In the genomic region with DNA sequence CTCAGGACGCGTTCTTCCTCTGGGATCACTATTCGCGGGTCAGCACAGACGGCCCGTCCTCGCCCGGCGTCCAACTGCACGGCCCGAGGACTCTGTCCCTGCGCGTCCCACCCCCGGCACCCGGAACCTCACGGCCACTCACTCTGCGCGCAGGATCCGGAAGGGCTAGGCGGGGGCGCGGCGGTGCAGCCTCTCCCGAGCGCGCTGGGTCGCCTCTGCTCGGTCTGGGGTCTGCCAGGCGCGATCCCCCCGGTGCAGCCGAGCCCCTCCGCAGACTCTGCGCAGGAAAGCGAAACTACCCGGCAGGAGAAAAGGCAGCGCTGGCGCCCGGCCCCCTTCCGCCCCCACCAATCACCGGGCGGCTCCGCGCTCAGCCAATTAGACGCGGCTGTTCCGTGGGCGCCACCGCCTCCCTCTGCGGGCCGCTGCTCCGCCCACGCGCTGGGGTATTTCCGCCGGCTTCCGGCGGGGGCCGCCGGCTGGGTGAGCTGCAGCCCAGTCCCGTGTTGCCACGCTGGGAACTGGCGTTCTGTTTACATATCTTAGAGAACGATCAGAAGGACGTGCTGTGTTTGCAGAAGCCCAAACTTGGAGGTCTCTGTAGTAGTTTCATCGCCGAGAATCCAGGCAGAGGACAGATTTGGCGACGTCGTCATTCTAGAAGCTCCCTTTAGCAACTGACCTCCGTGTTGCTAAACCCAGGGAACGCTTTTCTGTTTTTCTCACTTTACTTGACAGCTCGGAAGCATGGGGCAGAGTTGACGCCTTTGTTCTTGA, we compare ENCODE assay signal across 7 cellular contexts.
DNase-seq lines count a peak whose midpoint lies in the region; ATAC-seq, FAIRE-seq and TF ChIP-seq lines count a peak whose summit lies in the region.

TSS of gene STAT1 (minus strand) at position 296 of the 777 bp plus-strand sequence. CDS start 4,168 bp downstream, outside the sequence.

- DNase-seq in GM18507 (ENCODE audit: extremely low spot score, insufficient read length, low read depth): peak; percentile 90
- DNase-seq in NCI-H2029 (lab: John Stamatoyannopoulos, UW): peak; percentile 80
- DNase-seq in T-helper 22 cell (ENCODE audit: low read depth): peak; percentile 87
- DNase-seq in astrocyte of the hippocampus (ENCODE audit: low read depth, low spot score): peak; percentile 98
- DNase-seq in hypothalamus (lab: John Stamatoyannopoulos, UW): peak; percentile 37 to 96 (median 89)
- peak; percentile 57 for DNase-seq in retinal pigment epithelial cell (ENCODE audit: low read depth)

- H3K4me3 ChIP-seq in retinal pigment epithelial cell (ENCODE audit: low read length): peak within 1 kb of the TSS; percentile 77

- no peak for TF ChIP-seq CTCF in retinal pigment epithelial cell (conservative IDR thresholded peaks at IDR 0.05; ENCODE audit: low read depth, low read length)

- FAIRE-seq in GM18507 (lab: Jason Lieb, UNC): peak; percentile 85

- ATAC-seq in HG02970 (IDR thresholded peaks at IDR 0.05; ENCODE audit: low FRiP score, unreplicated experiment): peak; percentile 83

Comparison
In these comparisons a context has a peak if more than half of its experiments do, and no peak if none do; other contexts are left out.
1. Peak in every context shown above with its lines: DNase-seq, ATAC-seq and H3K4me3 ChIP-seq.